Comparison of ENCODE assay signal across 1 cellular context in genomic region chr19:44818470-44818856, GRCh38.
A peak's percentile ranks its signal among the peaks of the same experiment; 100 is the strongest.
TF ChIP-seq lines count a peak whose summit lies in the region.

No MANE protein-coding gene starts in this region.

TF ChIP-seq in HepG2, 621 proteins besides CTCF, POLR2A, EP300 and RAD21:
- TF ChIP-seq HIVEP1 (CRISPR knock-in tag; IDR thresholded peaks at IDR 0.05) = no peak
- TF ChIP-seq ZBTB38 (CRISPR knock-in tag; IDR thresholded peaks at IDR 0.05) = peak; percentile 21; the same call in 1 of the 2 replicates
- no peak for TF ChIP-seq SOX5 (CRISPR knock-in tag; IDR thresholded peaks at IDR 0.05; ENCODE audit: borderline replicate concordance)
- no peak for TF ChIP-seq ZFP41 (CRISPR knock-in tag; IDR thresholded peaks at IDR 0.05; ENCODE audit: borderline replicate concordance)
- TF ChIP-seq AHR (CRISPR knock-in tag; IDR thresholded peaks at IDR 0.05) = no peak
- TF ChIP-seq ZBTB21 (CRISPR knock-in tag; IDR thresholded peaks at IDR 0.05) = no peak
- TF ChIP-seq ZNF276 (CRISPR knock-in tag; IDR thresholded peaks at IDR 0.05; ENCODE audit: low read depth) = no peak
- no peak for TF ChIP-seq ZNF407 (CRISPR knock-in tag; IDR thresholded peaks at IDR 0.05; ENCODE audit: not compliant biosample characterization)
- TF ChIP-seq AGO2 (optimal IDR thresholded peaks at IDR 0.05; ENCODE audit: low read depth, low read length) = peak; percentile 47
- TF ChIP-seq RBFOX2 (IDR thresholded peaks at IDR 0.05; ENCODE audit: low read depth, low read length) = peak; percentile 59; the same call in 1 of the 2 replicates
